Comparison of ENCODE assay signal across 8 cellular contexts in the genomic region with DNA sequence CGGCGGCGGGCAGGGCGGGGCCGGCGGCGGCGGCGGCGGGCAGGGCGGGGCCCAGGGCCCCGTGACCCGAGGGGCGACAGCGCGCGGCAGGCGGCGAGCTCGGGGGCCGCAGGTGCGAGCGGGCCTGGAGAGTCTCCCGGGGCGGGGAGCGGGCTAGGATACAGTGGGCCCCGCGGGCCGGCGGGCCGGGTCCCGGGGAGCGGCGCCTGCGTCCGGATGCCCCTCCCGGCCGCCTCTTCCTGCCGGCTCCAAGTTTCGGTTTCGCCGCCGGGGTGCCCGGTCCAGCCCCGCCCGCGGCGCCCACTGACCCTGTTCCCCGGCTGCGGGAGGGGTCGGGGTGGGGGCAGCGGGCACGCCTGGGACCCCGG. TPM values are rescaled to one million over a fixed set of nuclear protein-coding genes. Genes with fewer than 3 reads are reported as not detected.
DNase-seq lines count a peak whose midpoint lies in the region; ATAC-seq and TF ChIP-seq lines count a peak whose summit lies in the region.

A gene (plus strand): TSS at position 62 of the 368 bp plus-strand sequence. CDS start 2,830 bp downstream, outside the sequence.

- TF ChIP-seq CTCF in CD8-positive, alpha-beta T cell (IDR thresholded peaks at IDR 0.05), result no peak
- no peak for TF ChIP-seq CTCF in epithelial cell of proximal tubule (conservative IDR thresholded peaks at IDR 0.05; ENCODE audit: low read depth, low read length)
- no peak for TF ChIP-seq CTCF in type B pancreatic cell (conservative IDR thresholded peaks at IDR 0.05)

- H3K4me3 ChIP-seq in CD8-positive, alpha-beta T cell (ENCODE audit: low read depth, low read length), result peak within 1 kb of the TSS; percentile 90
- H3K4me3 ChIP-seq in epithelial cell of proximal tubule (ENCODE audit: low read depth, low read length), result peak within 1 kb of the TSS; percentile 92
- peak within 1 kb of the TSS; percentile 84 to 85 for H3K4me3 ChIP-seq in mucosa of rectum (ENCODE audit: low read length in 2 of 2)

- intact Hi-C loops in CD8-positive, alpha-beta T cell (cut with DNase I, micrococcal nuclease), result loop anchor here (1.0 to 10.0 kb wide), 7 partner anchors 41 to 1478 kb away; a partner anchor contains a TSS

- no peaks in the 10 kb centered on the region for H3K27me3 Mint-ChIP-seq in CD8-positive, alpha-beta T cell (ENCODE audit: low read depth)
- H3K27me3 Mint-ChIP-seq in type B pancreatic cell, result no peaks in the 10 kb centered on the region

- H3K4me1 Mint-ChIP-seq in CD8-positive, alpha-beta T cell (ENCODE audit: low read depth), result peaks cover 45% of the 10 kb centered on the region
- H3K4me1 Mint-ChIP-seq in type B pancreatic cell (ENCODE audit: unreplicated experiment), result peaks cover 11% of the 10 kb centered on the region

- H3K27ac Mint-ChIP-seq in CD8-positive, alpha-beta T cell, result peak within 1 kb of the TSS; percentile 97
- peak within 1 kb of the TSS; percentile 94 for H3K27ac Mint-ChIP-seq in type B pancreatic cell

- peak within 1 kb of the TSS; percentile 74 for H3K27ac ChIP-seq in CD8-positive, alpha-beta T cell (ENCODE audit: low read depth, low read length)
- peak within 1 kb of the TSS; percentile 96 for H3K27ac ChIP-seq in mucosa of rectum (ENCODE audit: low read depth in 2 of 2, low read length in 2 of 2)

- CTCF ChIA-PET in CD8-positive, alpha-beta T cell (lab: Charles Lee), result no interaction called here

- no peaks in the 10 kb centered on the region for H3K9me3 Mint-ChIP-seq in CD8-positive, alpha-beta T cell
- no peaks in the 10 kb centered on the region for H3K9me3 Mint-ChIP-seq in type B pancreatic cell

- POLR2A ChIA-PET in CD8-positive, alpha-beta T cell (lab: Charles Lee), result interaction anchor here (0.7 to 1.0 kb wide), 2 partner anchors 20 to 159 kb away, joined by 3 read pairs; a partner anchor contains a TSS

- H3K4me3 Mint-ChIP-seq in CD8-positive, alpha-beta T cell, result peak within 1 kb of the TSS; percentile 91
- peak within 1 kb of the TSS; percentile 95 for H3K4me3 Mint-ChIP-seq in type B pancreatic cell

- ATAC-seq in CD8-positive, alpha-beta T cell, result peak; percentile 25
- ATAC-seq in GM19467 (IDR thresholded peaks at IDR 0.05; ENCODE audit: unreplicated experiment) (peak; percentile 20), GM19452 (IDR thresholded peaks at IDR 0.05; ENCODE audit: unreplicated experiment) (no peak)

- H3K4me1 ChIP-seq in CD8-positive, alpha-beta T cell (ENCODE audit: insufficient read depth, low read length), result peaks cover 36% of the 10 kb centered on the region
- peaks cover 46 to 52% of the 10 kb centered on the region in 2 donors for H3K4me1 ChIP-seq in mucosa of rectum (ENCODE audit: control insufficient read depth in 2 of 2, insufficient read depth in 2 of 2, low read length in 2 of 2)

- no peaks in the 10 kb centered on the region for H3K36me3 ChIP-seq in CD8-positive, alpha-beta T cell (ENCODE audit: insufficient read depth, low read length)
- H3K36me3 ChIP-seq in mucosa of rectum (ENCODE audit: control insufficient read depth in 2 of 2, insufficient read depth in 2 of 2, low read length in 2 of 2), result peaks cover 1 to 4% of the 10 kb centered on the region in 2 donors

- H3K36me3 Mint-ChIP-seq in CD8-positive, alpha-beta T cell, result peaks cover 15% of the 10 kb centered on the region
- H3K36me3 Mint-ChIP-seq in type B pancreatic cell, result peaks cover 3% of the 10 kb centered on the region

- no peaks in the 10 kb centered on the region for H3K27me3 ChIP-seq in CD8-positive, alpha-beta T cell (ENCODE audit: insufficient read depth, low read length)
- H3K27me3 ChIP-seq in mucosa of rectum (ENCODE audit: control insufficient read depth in 2 of 2, insufficient read depth in 2 of 2, low read length in 2 of 2), result no peaks in the 10 kb centered on the region

- peak within 1 kb of the TSS; percentile 85 to 91 for H3K9ac ChIP-seq in mucosa of rectum (ENCODE audit: low read depth in 1 of 2, low read length in 2 of 2)

- DNase-seq in CD8-positive, alpha-beta T cell, result peak in 6 of 7 experiments; percentile 43 to 78 (median 56)
- DNase-seq in NCI-H2171 (lab: John Stamatoyannopoulos, UW) (peak; percentile 57), epithelial cell of proximal tubule (ENCODE audit: low read depth) (no peak), type B pancreatic cell (ENCODE audit: extremely low spot score, unreplicated experiment) (no peak)
- peak; percentile 81 for DNase-seq in activated CD8-positive, alpha-beta memory T cell treated with anti-CD3 and anti-CD28 coated beads, Interleukin-2, amount 50 U/mL, for 48 hours

- no peaks in the 10 kb centered on the region for H3K9me3 ChIP-seq in CD8-positive, alpha-beta T cell (ENCODE audit: low read length)
- H3K9me3 ChIP-seq in mucosa of rectum (ENCODE audit: control insufficient read depth in 2 of 2, low read length in 2 of 2), result no peaks in the 10 kb centered on the region

RNA-seq across cellular contexts. Expression of the gene that starts here (rescaled TPM):
- 100 to 1,000 TPM; 318 to 336 TPM for total RNA-seq in CD8-positive, alpha-beta T cell
- total RNA-seq in epithelial cell of proximal tubule, result 29.4 and 80.5 TPM in 2 replicates
- total RNA-seq in type B pancreatic cell (ENCODE audit: low replicate concordance), result 47.3 and 57.0 TPM in 2 replicates

Comparison
In these comparisons a context has a peak if more than half of its experiments do, and no peak if none do; other contexts are left out.
1. DNase-seq: peak in CD8-positive, alpha-beta T cell (6 of 7), NCI-H2171 (single experiment) and activated CD8-positive, alpha-beta memory T cell treated with anti-CD3 and anti-CD28 coated beads, Interleukin-2, amount 50 U/mL, for 48 hours (single experiment); none in epithelial cell of proximal tubule (single experiment) and type B pancreatic cell (single experiment).
2. Peak in every context shown above with its lines, with median percentiles within 50 percentile points of each other: H3K4me3 ChIP-seq.